Comparison of ENCODE assay signal across 14 cellular contexts in genomic region chr3:140203510-140203909, GRCh38.
DNase-seq lines count a peak whose midpoint lies in the region; ATAC-seq and TF ChIP-seq lines count a peak whose summit lies in the region.
"Had no signal": no experiment of that assay in that cellular context is flagged by ENCODE, and none has a peak within 500 bp of the region (broad histone marks: within the 10 kb centered on the region; RNA-seq: fewer than 3 reads in every experiment).

No MANE protein-coding gene starts in this region.

- H3K4me1 ChIP-seq in SK-N-SH (ENCODE audit: control insufficient read depth in 1 of 2, insufficient read depth in 2 of 2, low read depth in 1 of 2, low read length in 1 of 2), result peaks cover 0 to 30% of the 10 kb centered on the region in 2 experiments; a peak in 2 of 4 replicates
- no peaks in the 10 kb centered on the region for H3K4me1 ChIP-seq in NT2/D1 (ENCODE audit: insufficient read depth, insufficient read length)
- H3K4me1 ChIP-seq in thyroid gland, result peaks cover 0 to 4% of the 10 kb centered on the region in 2 donors
- H3K4me1 ChIP-seq: tibial artery had no signal

- H3K9me2 ChIP-seq in SK-N-SH, result no peaks in the 10 kb centered on the region

- H3K4me2 ChIP-seq in SK-N-SH, result no peak overlapping the region

- DNase-seq in SK-N-SH (no peak), NCI-H2081 treated with DMSO at 0.1 percent for 48 hours (lab: John Stamatoyannopoulos, UW) (peak; percentile 95), NT2/D1 (ENCODE audit: low read depth, low spot score) (peak; percentile 61), thyroid gland (peak; percentile 44 to 53)
- no peak for DNase-seq in NK-92 treated with Interleukin-12 subunit alpha and Interleukin-12 subunit beta, amount 100 ng/mL, for 24 hours (lab: John Stamatoyannopoulos, UW)
- DNase-seq: activated CD8-positive, alpha-beta T cell treated with anti-CD3 and anti-CD28 coated beads, Interleukin-2, amount 10 ng/mL, durations not matched to agents 7 days and 5 days; amygdala; CD8-positive, alpha-beta T cell; gastrocnemius medialis; stimulated activated CD4-positive, alpha-beta T cell treated with anti-CD3 and anti-CD28 coated beads, Interleukin-4, amount 100 ng/mL, for 4 hours; tibial artery had no signal

- intact Hi-C loops in thyroid gland (cut with DNase I), result no loop called here

- H3K27me3 ChIP-seq in SK-N-SH (ENCODE audit: insufficient read depth), result no peaks in the 10 kb centered on the region
- H3K27me3 ChIP-seq in NT2/D1 (ENCODE audit: insufficient read depth, insufficient read length), result no peaks in the 10 kb centered on the region
- no peaks in the 10 kb centered on the region for H3K27me3 ChIP-seq in thyroid gland
- H3K27me3 ChIP-seq: gastrocnemius medialis, tibial artery had no signal

- no peaks in the 10 kb centered on the region for H3K36me3 ChIP-seq in SK-N-SH (replicated peaks in 1 of 2; ENCODE audit: control insufficient read depth in 1 of 2, insufficient read depth in 2 of 2, low read length in 1 of 2)
- H3K36me3 ChIP-seq in NT2/D1 (ENCODE audit: insufficient read depth, insufficient read length, low read length), result no peaks in the 10 kb centered on the region
- no peaks in the 10 kb centered on the region for H3K36me3 ChIP-seq in thyroid gland
- H3K36me3 ChIP-seq: gastrocnemius medialis, tibial artery had no signal

- TF ChIP-seq CTCF in SK-N-SH (IDR thresholded peaks at IDR 0.05), result no peak
- TF ChIP-seq CTCF in thyroid gland (IDR thresholded peaks at IDR 0.05), result no peak

- CTCF ChIA-PET in SK-N-SH (lab: Yijun Ruan, JAX), result interaction anchor here (0.9 to 2.8 kb wide), 3 partner anchors 16 to 266 kb away, joined by 3 to 7 read pairs (median 4); no protein-coding TSS in a partner anchor

- no peak overlapping the region for H3K9ac ChIP-seq in SK-N-SH
- H3K9ac ChIP-seq in NT2/D1 (ENCODE audit: insufficient read length, low read depth), result no peak overlapping the region

- ATAC-seq in SK-N-SH treated with all-trans-retinoic acid at 6 μM for 48 hours, result no peak
- no peak for ATAC-seq in HG03095 (IDR thresholded peaks at IDR 0.05; ENCODE audit: unreplicated experiment)
- ATAC-seq in HG03520 (IDR thresholded peaks at IDR 0.05; ENCODE audit: unreplicated experiment), result no peak
- ATAC-seq: activated CD8-positive, alpha-beta T cell treated with anti-CD3 and anti-CD28 coated beads, Interleukin-2, amount 10 ng/mL, durations not matched to agents 7 days and 5 days; CD8-positive, alpha-beta T cell; gastrocnemius medialis had no signal

- TF ChIP-seq POLR2A in thyroid gland (IDR thresholded peaks at IDR 0.05), result no peak

- H3K9me3 ChIP-seq in SK-N-SH (no peaks in the 10 kb centered on the region), NT2/D1 (ENCODE audit: insufficient read depth, low read length) (no peaks in the 10 kb centered on the region), thyroid gland (no peaks in the 10 kb centered on the region)
- H3K9me3 ChIP-seq: gastrocnemius medialis, tibial artery had no signal

- no peak overlapping the region for H2AFZ ChIP-seq in SK-N-SH (ENCODE audit: low read depth)

- no peaks in the 10 kb centered on the region for H4K20me1 ChIP-seq in SK-N-SH (ENCODE audit: insufficient read depth)

- 29% methylated on average over 4 of the region's 4 CpGs for WGBS in SK-N-SH (ENCODE audit: low lambda C conversion rate)
- 46 to 53% methylated on average over 4 of the region's 4 CpGs for WGBS in thyroid gland, 2 donors

- no peak for TF ChIP-seq RAD21 in SK-N-SH (IDR thresholded peaks at IDR 0.05; ENCODE audit: low read length)

- H3K27ac ChIP-seq in SK-N-SH (ENCODE audit: low read depth in 2 of 2, low read length in 1 of 2), result no peak overlapping the region
- no peak overlapping the region for H3K27ac ChIP-seq in thyroid gland
- H3K27ac ChIP-seq: gastrocnemius medialis, tibial artery had no signal

- no peak for TF ChIP-seq EP300 in SK-N-SH (IDR thresholded peaks at IDR 0.05; ENCODE audit: borderline replicate concordance in 1 of 2, low read depth in 1 of 2, low read length in 1 of 2)

- H3K79me2 ChIP-seq in SK-N-SH (ENCODE audit: insufficient read depth), result no peaks in the 10 kb centered on the region

- H3F3A ChIP-seq in SK-N-SH (replicated peaks; ENCODE audit: insufficient read depth), result no peaks in the 10 kb centered on the region

- no peak overlapping the region for H3K4me3 ChIP-seq in SK-N-SH (ENCODE audit: low read depth in 2 of 2, low read length in 1 of 2)
- H3K4me3 ChIP-seq in NT2/D1 (ENCODE audit: insufficient read length, low read depth), result no peak overlapping the region
- no peak overlapping the region for H3K4me3 ChIP-seq in thyroid gland (replicated peaks in 1 of 3)
- H3K4me3 ChIP-seq: gastrocnemius medialis, tibial artery had no signal

- POLR2A ChIA-PET in SK-N-SH (lab: Yijun Ruan, JAX), result interaction anchor here (0.6 kb wide), 1 partner anchor 75 kb away, joined by 3 read pairs; no protein-coding TSS in a partner anchor

TF ChIP-seq in SK-N-SH, 30 proteins besides CTCF, POLR2A, EP300 and RAD21:
- TF ChIP-seq FOXM1 (IDR thresholded peaks at IDR 0.05; ENCODE audit: low read depth), result no peak
- 0 out of 2 replicates have a peak, but pooled peaks have one; percentile 17 for TF ChIP-seq GATA2 (CRISPR knock-in tag; IDR thresholded peaks at IDR 0.05)
TF ChIP-seq in SK-N-SH: peak in this region for 1.

TF ChIP-seq in SK-N-SH treated with all-trans-retinoic acid at 6 μM for 48 hours, 23 proteins besides CTCF, POLR2A, EP300 and RAD21 (continues in another document):
- no peak for TF ChIP-seq ZC3H10 (CRISPR knock-in tag; IDR thresholded peaks at IDR 0.05)
- no peak for TF ChIP-seq ARNTL (CRISPR knock-in tag; IDR thresholded peaks at IDR 0.05; ENCODE audit: borderline replicate concordance, low read depth)
- TF ChIP-seq CSDC2 (CRISPR knock-in tag; IDR thresholded peaks at IDR 0.05), result no peak
- TF ChIP-seq TCF4 (CRISPR knock-in tag; IDR thresholded peaks at IDR 0.05; ENCODE audit: borderline replicate concordance), result no peak
- TF ChIP-seq POU6F1 (CRISPR knock-in tag; IDR thresholded peaks at IDR 0.05; ENCODE audit: borderline replicate concordance, low read depth), result no peak
- no peak for TF ChIP-seq TSHZ2 (CRISPR knock-in tag; IDR thresholded peaks at IDR 0.05)
- no peak for TF ChIP-seq RARB (CRISPR knock-in tag; IDR thresholded peaks at IDR 0.05)
- no peak for TF ChIP-seq ESRRG (CRISPR knock-in tag; IDR thresholded peaks at IDR 0.05)
- no peak for TF ChIP-seq ZNF565 (CRISPR knock-in tag; conservative IDR thresholded peaks at IDR 0.05; ENCODE audit: low read depth)
- TF ChIP-seq CSRNP3 (CRISPR knock-in tag; IDR thresholded peaks at IDR 0.05), result no peak
- no peak for TF ChIP-seq OSR1 (CRISPR knock-in tag; IDR thresholded peaks at IDR 0.05)
- no peak for TF ChIP-seq ZNF70 (CRISPR knock-in tag; IDR thresholded peaks at IDR 0.05)
- no peak for TF ChIP-seq GLIS3 (CRISPR knock-in tag; IDR thresholded peaks at IDR 0.05)
- TF ChIP-seq TOX (CRISPR knock-in tag; IDR thresholded peaks at IDR 0.05; ENCODE audit: borderline replicate concordance), result no peak

Comparison
In these comparisons a context has a peak if more than half of its experiments do, and no peak if none do; other contexts are left out.
1. DNase-seq: peak in NCI-H2081 treated with DMSO at 0.1 percent for 48 hours (single experiment), NT2/D1 (single experiment) and thyroid gland (2 of 2); none in SK-N-SH (single experiment) and NK-92 treated with Interleukin-12 subunit alpha and Interleukin-12 subunit beta, amount 100 ng/mL, for 24 hours (single experiment).